Comparison of ENCODE assay signal across 8 cellular contexts in the genomic region with DNA sequence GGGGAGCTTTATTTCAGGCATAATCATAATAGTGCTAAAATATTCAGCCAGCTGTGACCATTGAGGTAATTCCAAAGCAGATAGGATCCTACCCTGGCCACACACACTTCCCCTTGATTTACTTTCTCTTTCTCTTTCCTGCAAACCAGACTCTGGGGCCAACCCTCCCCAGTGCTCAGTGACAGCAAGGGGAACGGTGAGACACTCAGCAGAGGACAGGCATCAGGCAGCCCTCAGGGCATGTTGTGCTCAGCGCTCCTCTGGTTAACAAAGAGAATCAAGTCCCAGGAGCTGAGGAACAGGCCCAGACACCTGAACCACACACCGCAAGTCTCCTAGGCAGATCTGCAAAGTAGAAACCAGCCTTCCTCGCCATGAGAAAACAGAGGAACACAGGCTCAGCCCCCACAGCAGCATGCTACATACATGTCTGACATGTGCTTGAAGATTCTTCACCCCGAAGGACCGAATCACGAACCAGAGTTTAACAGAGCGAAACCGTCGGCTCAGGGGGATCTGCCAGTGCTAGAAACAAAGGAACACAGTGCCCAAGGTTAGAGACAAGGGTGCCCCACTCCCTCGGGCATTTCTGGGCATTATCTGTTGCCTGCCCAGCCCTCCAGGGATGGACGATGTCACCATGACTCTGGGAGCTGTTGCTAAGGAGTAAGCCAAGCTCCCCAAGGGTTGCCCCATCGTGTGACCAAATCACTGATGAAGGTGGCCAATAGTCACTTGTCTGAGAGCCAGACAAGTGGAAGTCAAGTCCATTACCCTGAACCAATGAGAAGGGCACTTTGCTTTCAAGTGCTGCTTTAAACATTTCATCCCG. TPM values are rescaled to one million over a fixed set of nuclear protein-coding genes. Genes with fewer than 3 reads are reported as not detected.
A peak's percentile ranks its signal among the peaks of the same experiment; 100 is the strongest.
DNase-seq lines count a peak whose midpoint lies in the region; ATAC-seq and TF ChIP-seq lines count a peak whose summit lies in the region.

No MANE protein-coding gene starts in this region.

- H3K27me3 Mint-ChIP-seq in activated CD8-positive, alpha-beta T cell treated with anti-CD3 and anti-CD28 coated beads for 36 hours: no peaks in the 10 kb centered on the region
- H3K27me3 Mint-ChIP-seq in nephron progenitor cell (ENCODE audit: low read depth, poor library complexity): peaks cover 11% of the 10 kb centered on the region
- H3K27me3 Mint-ChIP-seq in endothelial cell (ENCODE audit: unreplicated experiment): no peaks in the 10 kb centered on the region

- dilution Hi-C loops in IMR-90 (cut with HindIII; ENCODE audit: low sequenced_read_pairs, unreplicated experiment): no loop called here

- WGBS in IMR-90 (ENCODE audit: extremely low coverage in 2 of 2, insufficient read length in 1 of 2), 2 experiments: 95% methylated on average over 9 of the region's 14 CpGs; no CpG with 5 or more reads in 1 of the 2 experiments

- H3K27ac Mint-ChIP-seq in activated CD8-positive, alpha-beta T cell treated with anti-CD3 and anti-CD28 coated beads for 36 hours: peak overlapping the region; percentile 97
- H3K27ac Mint-ChIP-seq in nephron progenitor cell (no peak overlapping the region), endothelial cell (ENCODE audit: unreplicated experiment) (no peak overlapping the region)

- H4K91ac ChIP-seq in IMR-90 (ENCODE audit: insufficient read depth, low read depth, low read length): no peak overlapping the region

- H3K4me2 ChIP-seq in IMR-90 (ENCODE audit: low read depth, low read length): no peak overlapping the region

- H2BK5ac ChIP-seq in IMR-90 (ENCODE audit: low read depth, low read length, poor library complexity, severe bottlenecking): no peak overlapping the region

- no peak overlapping the region for H3K27ac ChIP-seq in IMR-90 (ENCODE audit: insufficient read depth, low read length)

- DNase-seq in GM10266 (ENCODE audit: extremely low spot score): peak; percentile 60
- DNase-seq in IMR-90: no peak
- DNase-seq in activated CD8-positive, alpha-beta T cell treated with anti-CD3 and anti-CD28 coated beads for 36 hours: peak; percentile 77
- peak; percentile 32 for DNase-seq in medulla oblongata (ENCODE audit: extremely low spot score)
- no peak for DNase-seq in nephron progenitor cell
- no peak for DNase-seq in NCI-H146 treated with DMSO at 0.1 percent for 48 hours (lab: John Stamatoyannopoulos, UW; ENCODE audit: unreplicated experiment)
- no peak for DNase-seq in endothelial cell (ENCODE audit: low spot score)

- peak overlapping the region; percentile 3; the same call in 1 of the 2 replicates for H4K5ac ChIP-seq in IMR-90 (ENCODE audit: low read depth, low read length)

- no peak overlapping the region; the same call in 1 of the 2 replicates for H2BK20ac ChIP-seq in IMR-90 (ENCODE audit: low read depth, low read length)

- H3K18ac ChIP-seq in IMR-90 (ENCODE audit: low read depth, low read length): no peak overlapping the region

- in situ Hi-C loops in IMR-90 (cut with MboI; ENCODE audit: low sequenced_read_pairs): no loop called here

- H2AK9ac ChIP-seq in IMR-90 (replicated peaks; ENCODE audit: low read depth, low read length, poor library complexity): no peak overlapping the region

- H3K9me1 ChIP-seq in IMR-90 (ENCODE audit: insufficient read depth, low read length): peaks cover 6% of the 10 kb centered on the region; the same call in 1 of the 2 replicates

- no peaks in the 10 kb centered on the region for H3K79me1 ChIP-seq in IMR-90 (ENCODE audit: low read depth in 1 of 2, low read length in 2 of 2)

- no peak overlapping the region for H3K9ac ChIP-seq in IMR-90 (ENCODE audit: low read depth, low read length)

- no peak overlapping the region for H3K4me3 ChIP-seq in IMR-90 (ENCODE audit: insufficient read depth, low read depth, low read length)

- intact Hi-C loops in IMR-90 (cut with micrococcal nuclease): no loop called here
- intact Hi-C loops in activated CD8-positive, alpha-beta T cell treated with anti-CD3 and anti-CD28 coated beads for 36 hours (cut with micrococcal nuclease): no loop called here

- no peak overlapping the region; the same call in 1 of the 2 replicates for H3K14ac ChIP-seq in IMR-90 (replicated peaks; ENCODE audit: low read depth, low read length)

- peaks cover 2% of the 10 kb centered on the region; the same call in 1 of the 2 replicates for H3K4me1 ChIP-seq in IMR-90 (ENCODE audit: control insufficient read depth, insufficient read depth, low read length)

- no peak overlapping the region for H2AK5ac ChIP-seq in IMR-90 (ENCODE audit: low read depth, low read length)

- H3K9me3 Mint-ChIP-seq in activated CD8-positive, alpha-beta T cell treated with anti-CD3 and anti-CD28 coated beads for 36 hours: no peaks in the 10 kb centered on the region
- H3K9me3 Mint-ChIP-seq in nephron progenitor cell: no peaks in the 10 kb centered on the region
- H3K9me3 Mint-ChIP-seq in endothelial cell (ENCODE audit: unreplicated experiment): no peaks in the 10 kb centered on the region

- no peak overlapping the region for H3K4ac ChIP-seq in IMR-90 (ENCODE audit: low read depth, low read length)

- H3K56ac ChIP-seq in IMR-90 (ENCODE audit: extremely low read depth, insufficient read depth, low read length): no peak overlapping the region

- peak; percentile 98 for ATAC-seq in GM21447 (IDR thresholded peaks at IDR 0.05; ENCODE audit: unreplicated experiment)
- ATAC-seq in IMR-90 (ENCODE audit: low read depth): peak; percentile 51; the same call in 1 of the 2 replicates
- ATAC-seq in activated CD8-positive, alpha-beta T cell treated with anti-CD3 and anti-CD28 coated beads for 36 hours: peak; percentile 99

- H2BK15ac ChIP-seq in IMR-90 (ENCODE audit: low read depth, low read length): no peak overlapping the region

- TF ChIP-seq CTCF in GM10266 (IDR thresholded peaks at IDR 0.05; ENCODE audit: control insufficient read depth, insufficient read depth, low read depth, missing control alignments): no peak
- TF ChIP-seq CTCF in IMR-90 (conservative IDR thresholded peaks at IDR 0.05; ENCODE audit: low read depth, low read length): no peak
- TF ChIP-seq CTCF in activated CD8-positive, alpha-beta T cell treated with anti-CD3 and anti-CD28 coated beads for 36 hours (IDR thresholded peaks at IDR 0.05): no peak
- TF ChIP-seq CTCF in nephron progenitor cell (IDR thresholded peaks at IDR 0.05): no peak
- no peak for TF ChIP-seq CTCF in endothelial cell (IDR thresholded peaks at IDR 0.05; ENCODE audit: unreplicated experiment)

- TF ChIP-seq RAD21 in IMR-90 (IDR thresholded peaks at IDR 0.05; ENCODE audit: low read length): no peak

- TF ChIP-seq POLR2A in IMR-90 (IDR thresholded peaks at IDR 0.05; ENCODE audit: low read depth, low read length): no peak

- no peaks in the 10 kb centered on the region for H4K20me1 ChIP-seq in IMR-90 (ENCODE audit: insufficient read depth, low read length)

- H3K36me3 ChIP-seq in IMR-90 (ENCODE audit: control insufficient read depth, insufficient read depth, low read length): no peaks in the 10 kb centered on the region

- BruUV-seq in IMR-90 (replicated peaks; lab: Mats Ljungman, UMichigan): no TSS peak

- no peak overlapping the region for H3K23ac ChIP-seq in IMR-90 (ENCODE audit: low read depth, low read length)

- H4K8ac ChIP-seq in IMR-90 (ENCODE audit: low read depth in 2 of 2, low read length in 2 of 2): no peak overlapping the region

- peak overlapping the region; percentile 76 for H2AFZ ChIP-seq in IMR-90 (replicated peaks; ENCODE audit: low read length, poor library complexity)

- CTCF ChIA-PET in IMR-90 (lab: Yijun Ruan, JAX): interaction anchor here (0.5 kb wide), 1 partner anchor 1526 kb away, joined by 4 read pairs; no protein-coding TSS in a partner anchor
- CTCF ChIA-PET in activated CD8-positive, alpha-beta T cell treated with anti-CD3 and anti-CD28 coated beads for 36 hours (lab: Charles Lee): interaction anchor here (0.9 to 2.2 kb wide), 4 partner anchors 11 to 64 kb away, joined by 3 to 10 read pairs (median 8); no protein-coding TSS in a partner anchor

- H3K4me1 Mint-ChIP-seq in activated CD8-positive, alpha-beta T cell treated with anti-CD3 and anti-CD28 coated beads for 36 hours (ENCODE audit: low read depth): peaks cover 28% of the 10 kb centered on the region
- no peaks in the 10 kb centered on the region for H3K4me1 Mint-ChIP-seq in nephron progenitor cell
- H3K4me1 Mint-ChIP-seq in endothelial cell (ENCODE audit: unreplicated experiment): no peaks in the 10 kb centered on the region

- H3K36me3 Mint-ChIP-seq in activated CD8-positive, alpha-beta T cell treated with anti-CD3 and anti-CD28 coated beads for 36 hours (ENCODE audit: low read depth): peaks cover 3% of the 10 kb centered on the region
- H3K36me3 Mint-ChIP-seq in nephron progenitor cell (ENCODE audit: low read depth) (no peaks in the 10 kb centered on the region), endothelial cell (ENCODE audit: low read depth, unreplicated experiment) (no peaks in the 10 kb centered on the region)

- POLR2A ChIA-PET in IMR-90 (lab: Charles Lee; ENCODE audit: unreplicated experiment): no interaction called here
- POLR2A ChIA-PET in activated CD8-positive, alpha-beta T cell treated with anti-CD3 and anti-CD28 coated beads for 36 hours (lab: Charles Lee): interaction anchor here (1.4 to 2.7 kb wide), 4 partner anchors 10 to 20 kb away, joined by 7 to 14 read pairs (median 8); no protein-coding TSS in a partner anchor

- no peaks in the 10 kb centered on the region for H3K9me3 ChIP-seq in IMR-90 (ENCODE audit: control insufficient read depth, insufficient read depth, low read length)

- H3K27me3 ChIP-seq in IMR-90 (ENCODE audit: control insufficient read depth, insufficient read depth, low read length): peaks cover 10% of the 10 kb centered on the region

- H2BK120ac ChIP-seq in IMR-90 (ENCODE audit: low read depth, low read length): no peak overlapping the region

- H3K4me3 Mint-ChIP-seq in activated CD8-positive, alpha-beta T cell treated with anti-CD3 and anti-CD28 coated beads for 36 hours: peak overlapping the region; percentile 69
- no peak overlapping the region for H3K4me3 Mint-ChIP-seq in nephron progenitor cell
- no peak overlapping the region for H3K4me3 Mint-ChIP-seq in endothelial cell (ENCODE audit: unreplicated experiment)

TF ChIP-seq in IMR-90, 13 proteins besides CTCF, POLR2A, EP300 and RAD21:
- TF ChIP-seq MAFK (IDR thresholded peaks at IDR 0.05; ENCODE audit: low read depth, low read length): no peak
- TF ChIP-seq NFE2L2 (IDR thresholded peaks at IDR 0.05; ENCODE audit: low read depth, low read length): no peak
- no peak for TF ChIP-seq MAZ (IDR thresholded peaks at IDR 0.05; ENCODE audit: borderline replicate concordance, low read depth, low read length)

RNA-seq across cellular contexts. Expression of a gene that starts 17.5 kb away (rescaled TPM):
- not detected in 2 replicates for total RNA-seq in IMR-90 (2012; rRNA removed)
- polyA plus RNA-seq in IMR-90 (2012; rRNA removed): not detected in 2 replicates
- polyA plus RNA-seq in IMR-90 (2012; cell fraction: cytosol; rRNA removed): not detected in 2 replicates
- 0.03 and 0.11 TPM in 2 replicates for polyA plus RNA-seq in IMR-90 (2012; cell fraction: nucleus; rRNA removed; ENCODE audit: low replicate concordance)
- not detected for total RNA-seq in activated CD8-positive, alpha-beta T cell treated with anti-CD3 and anti-CD28 coated beads for 36 hours
- not detected for total RNA-seq in endothelial cell (ENCODE audit: unreplicated experiment)

Comparison
In these comparisons a context has a peak if more than half of its experiments do, and no peak if none do; other contexts are left out.
1. DNase-seq: peak in GM10266 (single experiment), activated CD8-positive, alpha-beta T cell treated with anti-CD3 and anti-CD28 coated beads for 36 hours (single experiment) and medulla oblongata (single experiment); none in IMR-90 (single experiment), nephron progenitor cell (single experiment), NCI-H146 treated with DMSO at 0.1 percent for 48 hours (single experiment) and endothelial cell (single experiment).
2. Peak in every context shown above with its lines, with median percentiles within 50 percentile points of each other: ATAC-seq.